9 cellular contexts compared by ENCODE assay signal in genomic region chr6:82205793-82206425, GRCh38. TPM values are rescaled to one million over a fixed set of nuclear protein-coding genes. Genes with fewer than 3 reads are reported as not detected.
DNase-seq lines count a peak whose midpoint lies in the region; ATAC-seq and TF ChIP-seq lines count a peak whose summit lies in the region.
"Had no signal": no experiment of that assay in that cellular context is flagged by ENCODE, and none has a peak within 500 bp of the region (broad histone marks: within the 10 kb centered on the region; RNA-seq: fewer than 3 reads in every experiment).

No MANE protein-coding gene starts in this region.

- no peaks in the 10 kb centered on the region for H3K79me2 ChIP-seq in DND-41 (ENCODE audit: insufficient read depth, low read length)
- no peaks in the 10 kb centered on the region for H3K79me2 ChIP-seq in mesendoderm (ENCODE audit: control insufficient read depth, insufficient read depth, low read length)

- H3K36me3 ChIP-seq in DND-41 (ENCODE audit: insufficient read depth, low read length) (peaks cover 79% of the 10 kb centered on the region), mesendoderm (ENCODE audit: control insufficient read depth, insufficient read depth, low read length) (no peaks in the 10 kb centered on the region)

- H2BK15ac ChIP-seq in mesendoderm (replicated peaks; ENCODE audit: low read depth): no peak overlapping the region

- H3K79me1 ChIP-seq in mesendoderm (ENCODE audit: low read length): no peaks in the 10 kb centered on the region

- H3K23ac ChIP-seq in mesendoderm (ENCODE audit: low read length): no peak overlapping the region

- H3K4me2 ChIP-seq in DND-41 (ENCODE audit: insufficient read depth, low read length) (no peak overlapping the region), mesendoderm (ENCODE audit: low read length) (no peak overlapping the region)

- H3K27me3 ChIP-seq in DND-41 (ENCODE audit: insufficient read depth, low read length, poor library complexity) (no peaks in the 10 kb centered on the region), mesendoderm (ENCODE audit: insufficient read depth, low read length, poor library complexity) (no peaks in the 10 kb centered on the region)

- H3K27ac ChIP-seq in DND-41 (ENCODE audit: low read length) (peak overlapping the region; percentile 11; the same call in 1 of the 2 replicates), mesendoderm (ENCODE audit: low read depth, low read length) (no peak overlapping the region)

- no peak for ATAC-seq in DND-41 (ENCODE audit: insufficient read depth, low read depth)

- no peak overlapping the region for H2BK120ac ChIP-seq in mesendoderm (ENCODE audit: low read depth, low read length)

- no peak overlapping the region for H3K18ac ChIP-seq in mesendoderm (ENCODE audit: low read length)

- no peak overlapping the region for H2BK5ac ChIP-seq in mesendoderm (ENCODE audit: low read length)

- H3K9ac ChIP-seq in DND-41 (ENCODE audit: low read depth, low read length) (no peak overlapping the region), mesendoderm (ENCODE audit: low read length) (no peak overlapping the region)

- H3K9me3 ChIP-seq in DND-41 (ENCODE audit: insufficient read depth, low read length, severe bottlenecking): no peaks in the 10 kb centered on the region

- H2AK5ac ChIP-seq in mesendoderm (ENCODE audit: low read length): no peak overlapping the region

- no peak overlapping the region for H3K4me3 ChIP-seq in DND-41 (ENCODE audit: low read depth in 1 of 2, low read length in 2 of 2)
- H3K4me3 ChIP-seq in mesendoderm (ENCODE audit: low read length): no peak overlapping the region
- no peak overlapping the region for H3K4me3 ChIP-seq in foreskin fibroblast (ENCODE audit: low read depth in 1 of 2, low read length in 2 of 2)

- H3K4me1 ChIP-seq in DND-41 (ENCODE audit: insufficient read depth, low read length) (no peaks in the 10 kb centered on the region), mesendoderm (ENCODE audit: control insufficient read depth, low read depth, low read length) (no peaks in the 10 kb centered on the region)

- H4K5ac ChIP-seq in mesendoderm (ENCODE audit: low read length): no peak overlapping the region

- no peaks in the 10 kb centered on the region for H4K20me1 ChIP-seq in DND-41 (ENCODE audit: insufficient read depth, low read length)

- DNase-seq in DND-41 (no peak), NCI-H774 (lab: John Stamatoyannopoulos, UW) (peak; percentile 41), dermis microvascular lymphatic vessel endothelial cell (ENCODE audit: low read depth in 2 of 2) (peak; percentile 17 to 79), mesendoderm (peak; percentile 25), germinal center (ENCODE audit: low spot score) (no peak), foreskin fibroblast (no peak), iPS-NIHi11 (ENCODE audit: low spot score) (no peak)
- DNase-seq in stimulated activated CD4-positive, alpha-beta T cell treated with anti-CD3 and anti-CD28 coated beads, Interleukin-4, amount 100 ng/mL, for 1 hour: no peak
- DNase-seq: NCI-H1694 treated with DMSO at 0.1 percent for 48 hours had no signal

- H3K56ac ChIP-seq in mesendoderm (ENCODE audit: low read length): no peak overlapping the region

- TF ChIP-seq CTCF in DND-41 (IDR thresholded peaks at IDR 0.05; ENCODE audit: borderline replicate concordance, extremely low read depth, low read length, poor library complexity, severe bottlenecking) (no peak), foreskin fibroblast (IDR thresholded peaks at IDR 0.05; ENCODE audit: low read depth, low read length) (no peak)

- H2AFZ ChIP-seq in DND-41 (ENCODE audit: low read depth, low read length): no peak overlapping the region

- no peak overlapping the region for H4K8ac ChIP-seq in mesendoderm (ENCODE audit: low read depth, low read length)

- H3K4ac ChIP-seq in mesendoderm (ENCODE audit: low read depth, low read length): no peak overlapping the region

- no CpG with 5 or more reads among the region's 1 CpG for WGBS in mesendoderm (ENCODE audit: extremely low coverage, insufficient coverage, low lambda C conversion rate)

RNA-seq across cellular contexts. Expression of gene IBTK, which starts 41.6 kb away (rescaled TPM):
- total RNA-seq in dermis microvascular lymphatic vessel endothelial cell: 36.4 and 38.6 TPM in 2 replicates
- 13.9 TPM for polyA plus RNA-seq in mesendoderm (2013, experiment 1 of 2)
- polyA plus RNA-seq in mesendoderm (2013, experiment 2 of 2): 14.1 TPM

Comparison
In these comparisons a context has a peak if more than half of its experiments do, and no peak if none do; other contexts are left out.
1. DNase-seq: peak in NCI-H774 (single experiment), dermis microvascular lymphatic vessel endothelial cell (2 of 2) and mesendoderm (single experiment); none in DND-41 (single experiment), stimulated activated CD4-positive, alpha-beta T cell treated with anti-CD3 and anti-CD28 coated beads, Interleukin-4, amount 100 ng/mL, for 1 hour (single experiment), germinal center (single experiment), foreskin fibroblast (0 of 2) and iPS-NIHi11 (single experiment).